1 cellular context compared by ENCODE assay signal in the genomic region with DNA sequence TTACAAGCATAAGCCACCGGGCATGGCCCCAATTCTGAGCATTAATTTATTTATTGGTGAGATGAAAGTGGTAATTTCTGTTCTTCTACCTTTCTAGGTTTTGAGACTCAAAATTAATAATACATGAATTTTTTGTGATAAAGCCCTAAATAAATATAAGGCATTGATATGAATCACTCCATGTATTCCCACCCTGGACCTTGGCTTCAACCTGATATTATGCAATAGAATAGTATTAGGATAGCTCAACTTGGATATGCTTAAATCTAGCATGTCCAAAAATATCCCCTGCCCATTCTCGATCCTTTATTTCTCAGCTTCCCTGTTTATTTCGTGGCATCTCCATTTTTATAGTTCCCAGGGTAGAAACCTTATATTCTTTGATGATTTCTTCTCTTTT.
A peak's percentile ranks its signal among the peaks of the same experiment; 100 is the strongest.
TF ChIP-seq lines count a peak whose summit lies in the region.

No MANE protein-coding gene starts in this region.

TF ChIP-seq in HepG2, 621 proteins besides CTCF, POLR2A, EP300 and RAD21:
- TF ChIP-seq PHB2 (IDR thresholded peaks at IDR 0.05; ENCODE audit: partially characterized antibody) = no peak
- peak; percentile 41; the same call in 1 of the 2 replicates for TF ChIP-seq CEBPB (IDR thresholded peaks at IDR 0.05; ENCODE audit: borderline replicate concordance, low read depth, low read length)
